10 cellular contexts compared by ENCODE assay signal in genomic region chr10:70479626-70480253, GRCh38. TPM values are rescaled to one million over a fixed set of nuclear protein-coding genes. Genes with fewer than 3 reads are reported as not detected.
DNase-seq lines count a peak whose midpoint lies in the region; ATAC-seq and FAIRE-seq lines count a peak whose summit lies in the region.
"Had no signal": no experiment of that assay in that cellular context is flagged by ENCODE, and none has a peak within 500 bp of the region (broad histone marks: within the 10 kb centered on the region; RNA-seq: fewer than 3 reads in every experiment).

No MANE protein-coding gene starts in this region.

- peak; percentile 23 for FAIRE-seq in urothelium cell line (lab: Jason Lieb, UNC)

- H3K4me3 ChIP-seq in mesodermal cell (ENCODE audit: extremely low read depth, insufficient read depth, low read length, poor library complexity, severe bottlenecking) = peak overlapping the region; percentile 56

- H3K27ac ChIP-seq in mesodermal cell (ENCODE audit: low read depth, low read length, severe bottlenecking) = no peak overlapping the region

- DNase-seq in Right ventricle myocardium inferior (ENCODE audit: missing footprints) (peak; percentile 60), cardiac septum (ENCODE audit: low spot score) (no peak), cerebellum (ENCODE audit: low spot score) (peak; percentile 55), urothelium cell line (ENCODE audit: low spot score) (no peak), NCI-H1694 (lab: John Stamatoyannopoulos, UW) (no peak), T1000 (lab: John Stamatoyannopoulos, UW) (no peak)
- DNase-seq: NCI-H1417 treated with DMSO at 0.1 percent for 48 hours had no signal

- no peaks in the 10 kb centered on the region for H3K9me3 ChIP-seq in mesodermal cell (ENCODE audit: control insufficient read depth, low read length)

- 76 to 79% methylated on average over 3 to 5 of the region's 8 CpGs for WGBS in mesodermal cell (ENCODE audit: insufficient coverage in 2 of 2), 2 experiments

- ATAC-seq in Right ventricle myocardium inferior = no peak
- no peak for ATAC-seq in GM18873 (IDR thresholded peaks at IDR 0.05; ENCODE audit: low FRiP score, unreplicated experiment)

- H3K4me1 ChIP-seq in mesodermal cell (ENCODE audit: control insufficient read depth, insufficient read depth, low read length, poor library complexity, severe bottlenecking) = peaks cover 24% of the 10 kb centered on the region

- intact Hi-C loops in Right ventricle myocardium inferior (cut with DNase I) = no loop called here
- intact Hi-C loops in cardiac septum (cut with DNase I) = no loop called here

- H3K36me3 ChIP-seq in mesodermal cell (ENCODE audit: control insufficient read depth, insufficient read depth, low read length) = no peaks in the 10 kb centered on the region

RNA-seq across cellular contexts. Expression of gene PALD1, which starts 1.2 kb away (rescaled TPM):
- total RNA-seq in Right ventricle myocardium inferior (5.1 TPM), cardiac septum (5.3 TPM), cerebellum (11.3 TPM)
- 11.8 TPM for polyA plus RNA-seq in mesodermal cell (2013, experiment 1 of 2)
- polyA plus RNA-seq in mesodermal cell (2013, experiment 2 of 2) = 9.0 TPM

RNA-seq across cellular contexts. Expression of gene NODAL, which starts 38.3 kb away (rescaled TPM):
- total RNA-seq in Right ventricle myocardium inferior = not detected
- total RNA-seq in cardiac septum = 0.38 TPM
- 1.00 TPM for total RNA-seq in cerebellum
- polyA plus RNA-seq in mesodermal cell (2013, experiment 1 of 2) = not detected
- 0.61 TPM for polyA plus RNA-seq in mesodermal cell (2013, experiment 2 of 2)
- total RNA-seq: fibroblast of lung had no signal
- polyA plus RNA-seq: fibroblast of lung had no signal

Comparison
In these comparisons a context has a peak if more than half of its experiments do, and no peak if none do; other contexts are left out.
1. DNase-seq: peak in Right ventricle myocardium inferior (single experiment) and cerebellum (single experiment); none in cardiac septum (single experiment), urothelium cell line (single experiment), NCI-H1694 (single experiment) and T1000 (single experiment).